ENCODE assay signal across 16 cellular contexts in the genomic region with DNA sequence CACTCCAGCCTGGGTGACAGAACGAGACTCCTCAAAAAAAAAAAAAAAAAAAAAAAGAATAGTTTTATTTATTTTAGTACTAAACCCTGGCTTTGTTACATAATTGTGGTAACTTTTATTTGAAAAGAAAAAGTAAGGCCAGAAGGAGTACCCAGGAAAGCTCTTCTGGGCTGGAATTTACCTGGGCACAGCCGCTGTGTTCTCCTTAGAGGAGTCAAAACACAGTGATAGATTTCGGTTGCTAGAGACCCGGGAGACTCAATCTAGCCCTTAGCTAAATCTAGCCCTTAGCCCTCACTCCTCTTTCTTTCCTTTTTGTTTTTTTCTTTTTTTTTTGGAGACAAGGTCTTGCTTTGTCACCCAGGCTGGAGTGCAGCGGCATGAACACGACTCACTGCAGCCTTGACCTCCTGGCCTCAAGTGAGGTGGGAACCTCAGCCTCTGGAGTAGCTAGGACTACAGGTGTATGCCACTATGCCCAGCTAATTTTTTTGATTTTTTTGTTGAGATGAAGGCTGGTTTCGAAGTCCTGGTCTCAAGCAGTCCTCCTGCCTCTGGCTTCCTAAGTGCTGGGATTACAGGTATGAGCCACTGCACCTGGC. TPM values are rescaled to one million over a fixed set of nuclear protein-coding genes. Genes with fewer than 3 reads are reported as not detected.
DNase-seq lines count a peak whose midpoint lies in the region; ATAC-seq, FAIRE-seq and TF ChIP-seq lines count a peak whose summit lies in the region.
"Had no signal": no experiment of that assay in that cellular context is flagged by ENCODE, and none has a peak within 500 bp of the region (broad histone marks: within the 10 kb centered on the region; RNA-seq: fewer than 3 reads in every experiment).

No MANE protein-coding gene starts in this region.

- FAIRE-seq in pancreas (lab: Jason Lieb, UNC): no peak
- FAIRE-seq: A549 had no signal

- H3K4me3 Mint-ChIP-seq in CD4-positive, CD25-positive, alpha-beta regulatory T cell: peak overlapping the region in 1 of 4 donors; percentile 19
- no peak overlapping the region for H3K4me3 Mint-ChIP-seq in H9
- H3K4me3 Mint-ChIP-seq: CD4-positive, alpha-beta T cell had no signal

- H2BK12ac ChIP-seq in H9 (ENCODE audit: insufficient read length, low read depth, low read length): no peak overlapping the region

- no peak for ATAC-seq in CD4-positive, CD25-positive, alpha-beta regulatory T cell (ENCODE audit: low read depth in 2 of 2)
- peak in 3 of 4 donors; percentile 24 to 51 (median 49) for ATAC-seq in pancreas
- ATAC-seq: A549, PC-3 had no signal

- H3K4me2 ChIP-seq in H9 (ENCODE audit: insufficient read depth, insufficient read length, low read length): no peak overlapping the region
- H3K4me2 ChIP-seq: A549 had no signal

- H2BK20ac ChIP-seq in H9 (ENCODE audit: low read depth, low read length, poor library complexity, severe bottlenecking): no peak overlapping the region

- no peaks in the 10 kb centered on the region for H3K27me3 ChIP-seq in CD4-positive, CD25-positive, alpha-beta regulatory T cell (ENCODE audit: control insufficient read depth, insufficient read depth, low read length)
- H3K27me3 ChIP-seq in H9 (ENCODE audit: insufficient read depth, low read length): no peaks in the 10 kb centered on the region
- no peaks in the 10 kb centered on the region for H3K27me3 ChIP-seq in pancreas

- H3K14ac ChIP-seq in H9 (ENCODE audit: insufficient read depth, low read length): no peak overlapping the region

- no peak overlapping the region for H4K8ac ChIP-seq in H9 (replicated peaks; ENCODE audit: insufficient read length, low read depth, low read length)

- intact Hi-C loops in pancreas (cut with DNase I): no loop called here
- intact Hi-C loops in posterior cingulate gyrus (cut with DNase I): no loop called here

- no peak overlapping the region for H2BK120ac ChIP-seq in H9 (ENCODE audit: low read depth, low read length, poor library complexity, severe bottlenecking)

- no peaks in the 10 kb centered on the region for H3K23me2 ChIP-seq in H9 (ENCODE audit: insufficient read length, low read depth, low read length, poor library complexity, severe bottlenecking)

- H4K5ac ChIP-seq in H9 (ENCODE audit: insufficient read length, low read depth, low read length): no peak overlapping the region

- no peak overlapping the region for H3K9ac ChIP-seq in H9 (ENCODE audit: extremely low read depth, insufficient read length, low read length)

- peaks cover 3% of the 10 kb centered on the region for H3K79me1 ChIP-seq in H9 (ENCODE audit: insufficient read depth, low read depth, low read length, poor library complexity, severe bottlenecking)

- H3K9me3 Mint-ChIP-seq in CD4-positive, CD25-positive, alpha-beta regulatory T cell: peaks cover 0 to 2% (median 0%) of the 10 kb centered on the region in 7 donors
- peaks cover 0 to 7% of the 10 kb centered on the region in 2 experiments; a peak in 2 of 5 replicates for H3K9me3 Mint-ChIP-seq in H9
- H3K9me3 Mint-ChIP-seq: CD4-positive, alpha-beta T cell had no signal

- H3K56ac ChIP-seq in H9 (ENCODE audit: insufficient read length, low read depth, low read length): no peak overlapping the region

- H3K4ac ChIP-seq in H9 (ENCODE audit: low read depth, low read length): no peak overlapping the region

- peak overlapping the region in 1 of 3 donors; percentile 28 for H3K27ac Mint-ChIP-seq in CD4-positive, CD25-positive, alpha-beta regulatory T cell
- H3K27ac Mint-ChIP-seq in H9: peak overlapping the region; percentile 7 to 41 (median 16); a peak in 4 of 7 replicates

- peak overlapping the region; percentile 17 for H3K4me3 ChIP-seq in CD4-positive, CD25-positive, alpha-beta regulatory T cell (ENCODE audit: low read depth, low read length)
- H3K4me3 ChIP-seq in pancreas: no peak overlapping the region
- H3K4me3 ChIP-seq: A549 had no signal

- H3K27me3 Mint-ChIP-seq in CD4-positive, CD25-positive, alpha-beta regulatory T cell: no peaks in the 10 kb centered on the region
- H3K27me3 Mint-ChIP-seq in H9 (ENCODE audit: low read depth): no peaks in the 10 kb centered on the region
- H3K27me3 Mint-ChIP-seq: CD4-positive, alpha-beta T cell had no signal

- H3K27ac ChIP-seq in CD4-positive, CD25-positive, alpha-beta regulatory T cell (ENCODE audit: insufficient read depth, low read length, poor library complexity, severe bottlenecking): no peak overlapping the region
- H3K27ac ChIP-seq in H9 (ENCODE audit: insufficient read length, low read depth, low read length) (no peak overlapping the region), pancreas (peak overlapping the region in 1 of 4 donors; percentile 10)
- H3K27ac ChIP-seq: A549 had no signal

- H3K18ac ChIP-seq in H9 (ENCODE audit: insufficient read length, low read depth, low read length): peak overlapping the region; percentile 64

- H4K20me1 ChIP-seq in H9 (ENCODE audit: control insufficient read depth, insufficient read depth, insufficient read length): no peaks in the 10 kb centered on the region

- no peak for DNase-seq in CD4-positive, CD25-positive, alpha-beta regulatory T cell
- DNase-seq in H9 (no peak), glomerular visceral epithelial cell (ENCODE audit: extremely low spot score) (peak; percentile 26), pancreas (no peak), KG1 (lab: John Stamatoyannopoulos, UW) (no peak), posterior cingulate gyrus (no peak), NCI-H2171 treated with DMSO at 0.1 percent for 48 hours (lab: John Stamatoyannopoulos, UW) (no peak)
- DNase-seq: CD4-positive, alpha-beta T cell; DMS 273 treated with DMSO at 0.1 percent for 48 hours; EL; H7; NCI-H1092 treated with DMSO at 0.1 percent for 48 hours; NCI-H1694; NCI-H69; PC-3 had no signal

- H3K23ac ChIP-seq in H9 (ENCODE audit: insufficient read length, low read depth, low read length): no peak overlapping the region

- H3K4me1 Mint-ChIP-seq in CD4-positive, CD25-positive, alpha-beta regulatory T cell: peaks cover 55 to 72% (median 62%) of the 10 kb centered on the region in 4 donors
- peaks cover 10 to 14% of the 10 kb centered on the region in 2 experiments; a peak in 3 of 4 replicates for H3K4me1 Mint-ChIP-seq in H9

- H2AK5ac ChIP-seq in H9 (ENCODE audit: insufficient read length, low read length): no peak overlapping the region

- TF ChIP-seq CTCF in H9 (conservative IDR thresholded peaks at IDR 0.05) (no peak), pancreas (IDR thresholded peaks at IDR 0.05) (no peak)

- no peak overlapping the region for H2AFZ ChIP-seq in H9 (ENCODE audit: low read length)

- H3K36me3 ChIP-seq in CD4-positive, CD25-positive, alpha-beta regulatory T cell (ENCODE audit: control insufficient read depth, insufficient read depth, low read length): peaks cover 3% of the 10 kb centered on the region
- H3K36me3 ChIP-seq in pancreas: no peaks in the 10 kb centered on the region

- no peak overlapping the region for H2BK5ac ChIP-seq in H9 (ENCODE audit: insufficient read length, low read length)

- no peak overlapping the region for H3T11ph ChIP-seq in H9 (ENCODE audit: low read length)

- H3K4me1 ChIP-seq in CD4-positive, CD25-positive, alpha-beta regulatory T cell (ENCODE audit: control insufficient read depth, insufficient read depth, low read length, poor library complexity, severe bottlenecking): peaks cover 29% of the 10 kb centered on the region
- H3K4me1 ChIP-seq in H9 (ENCODE audit: insufficient read depth, low read length): no peaks in the 10 kb centered on the region; the same call in 1 of the 2 replicates
- peaks cover 0 to 19% (median under 1%) of the 10 kb centered on the region in 3 donors for H3K4me1 ChIP-seq in pancreas

- H3K9me3 ChIP-seq in CD4-positive, CD25-positive, alpha-beta regulatory T cell (ENCODE audit: control insufficient read depth in 2 of 2, low read length in 2 of 2): no peaks in the 10 kb centered on the region
- H3K9me3 ChIP-seq in H9 (ENCODE audit: control insufficient read depth, low read depth, low read length): no peaks in the 10 kb centered on the region
- no peaks in the 10 kb centered on the region for H3K9me3 ChIP-seq in pancreas
- H3K9me3 ChIP-seq: A549 had no signal

- H2BK15ac ChIP-seq in H9 (ENCODE audit: low read depth, low read length): no peak overlapping the region

- H3K36me3 Mint-ChIP-seq in CD4-positive, CD25-positive, alpha-beta regulatory T cell: peaks cover 19% of the 10 kb centered on the region
- H3K36me3 Mint-ChIP-seq in H9 (ENCODE audit: insufficient read depth in 1 of 3, low read depth in 3 of 3): peaks cover 0 to 14% (median 9%) of the 10 kb centered on the region in 3 experiments

- H4K91ac ChIP-seq in H9 (ENCODE audit: insufficient read length, low read depth, low read length): no peak overlapping the region

- whole genome bisulfite sequencing in H9 (ENCODE audit: extremely low coverage, insufficient read length, low lambda C conversion rate): no CpG with 5 or more reads among the region's 7 CpGs
- WGBS in pancreas, 2 donors: 68 to 73% methylated on average over 7 of the region's 7 CpGs

- no peaks in the 10 kb centered on the region; the same call in 1 of the 2 replicates for H3K79me2 ChIP-seq in H9 (ENCODE audit: insufficient read depth, low read length)

RNA-seq across cellular contexts. Expression of a gene that starts 49.7 kb away (rescaled TPM):
- 348 TPM for total RNA-seq in CD4-positive, CD25-positive, alpha-beta regulatory T cell
- polyA plus RNA-seq in CD4-positive, CD25-positive, alpha-beta regulatory T cell: 10 to 100 TPM; 25.6 to 44.9 (median 32.2) TPM
- total RNA-seq in H9 (2021): 36.9 and 43.3 TPM in 2 replicates
- total RNA-seq in pancreas: 100 to 1,000 TPM in 1 of 6 donors, 10 to 100 TPM in 5; 45.2 to 103 (median 57.4) TPM
- 10 to 100 TPM; 46.4 to 57.5 TPM for polyA plus RNA-seq in pancreas

Comparison
In these comparisons a context has a peak if more than half of its experiments do, and no peak if none do; other contexts are left out.
1. ATAC-seq: peak in pancreas (3 of 4); none in CD4-positive, CD25-positive, alpha-beta regulatory T cell (0 of 2).